Comparison of ENCODE assay signal across 9 cellular contexts in the genomic region with DNA sequence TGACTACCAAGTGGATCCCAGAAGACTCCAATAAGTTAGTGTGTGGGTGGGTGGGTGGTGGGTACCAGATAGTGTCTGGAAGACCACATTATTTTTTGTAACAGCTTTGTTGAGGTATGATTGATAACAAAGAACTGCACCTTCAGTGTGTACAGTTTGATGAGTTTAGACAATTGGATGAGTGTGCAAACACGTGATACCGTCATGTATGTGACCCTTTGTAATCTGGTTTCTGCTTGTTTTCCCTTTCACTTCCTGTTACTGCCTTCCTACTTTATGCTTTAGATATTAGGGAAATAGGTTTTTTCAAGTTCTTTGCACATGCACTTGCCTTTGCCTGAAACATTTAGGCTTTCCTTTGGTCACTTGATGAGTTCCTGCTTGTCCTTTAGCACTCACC. TPM values are rescaled to one million over a fixed set of nuclear protein-coding genes. Genes with fewer than 3 reads are reported as not detected.
DNase-seq lines count a peak whose midpoint lies in the region; ATAC-seq and TF ChIP-seq lines count a peak whose summit lies in the region.
"Had no signal": no experiment of that assay in that cellular context is flagged by ENCODE, and none has a peak within 500 bp of the region (broad histone marks: within the 10 kb centered on the region; RNA-seq: fewer than 3 reads in every experiment).

No MANE protein-coding gene starts in this region.

- intact Hi-C loops in left ventricle myocardium inferior (cut with micrococcal nuclease), result loop anchor here (10.0 kb wide), 1 partner anchor 185 kb away; no protein-coding TSS in a partner anchor
- intact Hi-C loops in left ventricle myocardium superior (cut with micrococcal nuclease), result no loop called here

- H3K4me1 ChIP-seq in left ventricle myocardium inferior (peaks cover 34% of the 10 kb centered on the region), smooth muscle cell (ENCODE audit: low read depth) (no peaks in the 10 kb centered on the region)

- 92% methylated on average over 2 of the region's 2 CpGs for WGBS in smooth muscle cell (ENCODE audit: low lambda C conversion rate)

- H2AFZ ChIP-seq in smooth muscle cell (ENCODE audit: low read depth), result no peak overlapping the region

- no peak for TF ChIP-seq CTCF in left ventricle myocardium inferior (IDR thresholded peaks at IDR 0.05; ENCODE audit: borderline replicate concordance)
- TF ChIP-seq CTCF in smooth muscle cell (IDR thresholded peaks at IDR 0.05; ENCODE audit: borderline replicate concordance, insufficient read depth, poor library complexity, severe bottlenecking), result no peak

- H3K4me3 ChIP-seq in left ventricle myocardium inferior (no peak overlapping the region), smooth muscle cell (no peak overlapping the region)

- no peaks in the 10 kb centered on the region for H3K9me3 ChIP-seq in left ventricle myocardium inferior (replicated peaks)
- no peaks in the 10 kb centered on the region for H3K9me3 ChIP-seq in smooth muscle cell (replicated peaks; ENCODE audit: low read depth)

- DNase-seq in left ventricle myocardium inferior, result no peak
- no peak for DNase-seq in left ventricle myocardium superior
- peak; percentile 17 for DNase-seq in OCI-M1 (lab: John Stamatoyannopoulos, UW)
- no peak for DNase-seq in smooth muscle cell (lab: John Stamatoyannopoulos, UW; ENCODE audit: unreplicated experiment)
- DNase-seq in C1 segment of cervical spinal cord (lab: John Stamatoyannopoulos, UW), result no peak
- DNase-seq in cerebellar cortex (ENCODE audit: low spot score), result no peak
- DNase-seq: activated CD8-positive, alpha-beta memory T cell treated with anti-CD3 and anti-CD28 coated beads, Interleukin-2, amount 50 U/mL, for 4 hours had no signal

- peaks cover 59% of the 10 kb centered on the region for H3K36me3 ChIP-seq in left ventricle myocardium inferior
- peaks cover 8% of the 10 kb centered on the region for H3K36me3 ChIP-seq in smooth muscle cell (ENCODE audit: low read depth)

- no peak overlapping the region for H3K9ac ChIP-seq in smooth muscle cell (ENCODE audit: low read depth)

- ATAC-seq in left ventricle myocardium superior, result no peak
- peak; percentile 32 for ATAC-seq in esophagus mucosa
- no peak for ATAC-seq in GM21619 (IDR thresholded peaks at IDR 0.05; ENCODE audit: unreplicated experiment)

- H3F3A ChIP-seq in smooth muscle cell (ENCODE audit: low read depth), result peaks cover 38% of the 10 kb centered on the region

- H3K79me2 ChIP-seq in smooth muscle cell (ENCODE audit: low read depth), result peaks cover 17% of the 10 kb centered on the region

- H3K27ac ChIP-seq in left ventricle myocardium inferior (replicated peaks) (peak overlapping the region; percentile 29), smooth muscle cell (ENCODE audit: low read depth) (no peak overlapping the region)

- H3K4me2 ChIP-seq in smooth muscle cell, result no peak overlapping the region

- peaks cover 72% of the 10 kb centered on the region for H4K20me1 ChIP-seq in smooth muscle cell (ENCODE audit: low read depth)

- H3K27me3 ChIP-seq in left ventricle myocardium inferior (ENCODE audit: low read depth), result no peaks in the 10 kb centered on the region
- H3K27me3 ChIP-seq in smooth muscle cell (ENCODE audit: low read depth), result no peaks in the 10 kb centered on the region

RNA-seq across cellular contexts. Expression of gene RPL21, which starts 8.5 kb away (rescaled TPM):
- total RNA-seq in left ventricle myocardium inferior (674 TPM), left ventricle myocardium superior (663 TPM), esophagus mucosa (1,003 TPM), smooth muscle cell (1,167 and 1,191 TPM in 2 replicates)
- 361 and 374 TPM in 2 replicates for polyA plus RNA-seq in smooth muscle cell

RNA-seq across cellular contexts. Expression of gene RASL11A, which starts 10.8 kb away (rescaled TPM):
- total RNA-seq in left ventricle myocardium inferior, result 5.3 TPM
- total RNA-seq in left ventricle myocardium superior, result 7.9 TPM
- 4.7 TPM for total RNA-seq in esophagus mucosa
- 1.9 and 2.9 TPM in 2 replicates for total RNA-seq in smooth muscle cell
- polyA plus RNA-seq in smooth muscle cell, result 0.30 TPM in 1 of 2 replicates, not detected in the other
